Comparison of ENCODE assay signal across 18 cellular contexts in the genomic region with DNA sequence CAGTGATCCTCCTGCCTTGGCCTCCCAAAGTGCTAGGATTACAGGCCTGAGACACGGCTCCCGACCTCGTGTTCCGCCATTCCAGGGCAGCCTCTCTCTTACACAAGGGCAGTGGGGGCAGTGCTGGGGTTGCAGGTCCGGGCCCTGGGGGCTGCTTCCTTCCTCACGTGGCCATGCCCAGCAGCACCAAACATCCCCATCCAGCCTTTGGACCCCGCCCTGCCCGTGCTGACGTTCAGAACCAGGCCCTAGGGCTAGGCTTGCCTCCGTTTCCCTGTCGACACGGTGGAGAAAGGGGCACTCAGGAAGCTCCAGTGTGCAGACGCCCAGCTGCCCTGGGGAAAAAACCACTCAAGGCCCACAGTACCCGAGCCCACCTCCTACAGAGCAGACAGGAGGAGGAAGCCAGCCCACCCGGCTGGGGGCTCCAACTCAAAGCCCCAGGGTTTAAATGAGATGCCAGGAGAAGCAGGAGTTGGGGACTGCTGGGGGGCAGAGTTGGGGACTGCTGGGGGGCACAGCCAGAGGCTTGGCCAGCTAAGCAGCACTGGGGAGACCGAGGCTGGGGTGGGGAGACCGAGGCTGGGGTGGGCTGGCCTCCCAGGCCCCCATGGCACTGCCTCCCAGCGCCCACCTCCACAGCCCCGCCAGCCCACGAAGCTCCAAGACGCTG. TPM values are rescaled to one million over a fixed set of nuclear protein-coding genes. Genes with fewer than 3 reads are reported as not detected.
DNase-seq lines count a peak whose midpoint lies in the region; ATAC-seq, FAIRE-seq and TF ChIP-seq lines count a peak whose summit lies in the region.
"Had no signal": no experiment of that assay in that cellular context is flagged by ENCODE, and none has a peak within 500 bp of the region (broad histone marks: within the 10 kb centered on the region; RNA-seq: fewer than 3 reads in every experiment).

No MANE protein-coding gene starts in this region.

- H3K27me3 ChIP-seq in upper lobe of right lung = no peaks in the 10 kb centered on the region
- H3K27me3 ChIP-seq: esophagus muscularis mucosa, vagina had no signal

- H3K4me1 Mint-ChIP-seq in activated naive CD8-positive, alpha-beta T cell treated with anti-CD3 and anti-CD28 coated beads, Interleukin-2, amount 10 ng/mL, durations not matched to agents 7 days and 5 days = peaks cover 2% of the 10 kb centered on the region
- peaks cover 42% of the 10 kb centered on the region for H3K4me1 Mint-ChIP-seq in activated naive CD8-positive, alpha-beta T cell treated with anti-CD3 and anti-CD28 coated beads, Interleukin-2, amount 50 U/mL, for 24 hours

- ATAC-seq in activated naive CD8-positive, alpha-beta T cell treated with anti-CD3 and anti-CD28 coated beads, Interleukin-2, amount 10 ng/mL, durations not matched to agents 7 days and 5 days (ENCODE audit: low read depth) = no peak
- ATAC-seq in activated naive CD8-positive, alpha-beta T cell treated with anti-CD3 and anti-CD28 coated beads, Interleukin-2, amount 50 U/mL, for 24 hours = no peak
- no peak for ATAC-seq in mucosa of descending colon
- ATAC-seq in upper lobe of right lung = no peak
- ATAC-seq: PC-3, SK-N-SH treated with all-trans-retinoic acid at 6 μM for 48 hours had no signal

- intact Hi-C loops in mucosa of descending colon (cut with DNase I, micrococcal nuclease) = no loop called here
- intact Hi-C loops in upper lobe of right lung (cut with DNase I) = no loop called here

- H3K27ac Mint-ChIP-seq in activated naive CD8-positive, alpha-beta T cell treated with anti-CD3 and anti-CD28 coated beads, Interleukin-2, amount 10 ng/mL, durations not matched to agents 7 days and 5 days = no peak overlapping the region
- H3K27ac Mint-ChIP-seq in activated naive CD8-positive, alpha-beta T cell treated with anti-CD3 and anti-CD28 coated beads, Interleukin-2, amount 50 U/mL, for 24 hours = no peak overlapping the region

- H3K9me3 Mint-ChIP-seq in activated naive CD8-positive, alpha-beta T cell treated with anti-CD3 and anti-CD28 coated beads, Interleukin-2, amount 10 ng/mL, durations not matched to agents 7 days and 5 days = no peaks in the 10 kb centered on the region
- H3K9me3 Mint-ChIP-seq in activated naive CD8-positive, alpha-beta T cell treated with anti-CD3 and anti-CD28 coated beads, Interleukin-2, amount 50 U/mL, for 24 hours = no peaks in the 10 kb centered on the region
- H3K9me3 Mint-ChIP-seq: CD8-positive, alpha-beta memory T cell had no signal

- H3K4me3 ChIP-seq in mucosa of descending colon (no peak overlapping the region), upper lobe of right lung (no peak overlapping the region)
- H3K4me3 ChIP-seq: esophagus muscularis mucosa, vagina had no signal

- no peak overlapping the region for H3K4me3 Mint-ChIP-seq in activated naive CD8-positive, alpha-beta T cell treated with anti-CD3 and anti-CD28 coated beads, Interleukin-2, amount 10 ng/mL, durations not matched to agents 7 days and 5 days
- no peak overlapping the region for H3K4me3 Mint-ChIP-seq in activated naive CD8-positive, alpha-beta T cell treated with anti-CD3 and anti-CD28 coated beads, Interleukin-2, amount 50 U/mL, for 24 hours

- H3K36me3 ChIP-seq in mucosa of descending colon (ENCODE audit: low read depth) = no peaks in the 10 kb centered on the region
- H3K36me3 ChIP-seq in upper lobe of right lung = no peaks in the 10 kb centered on the region
- H3K36me3 ChIP-seq: vagina had no signal

- H3K9me3 ChIP-seq in mucosa of descending colon (no peaks in the 10 kb centered on the region), upper lobe of right lung (no peaks in the 10 kb centered on the region)
- H3K9me3 ChIP-seq: esophagus muscularis mucosa, vagina had no signal

- peak; percentile 22 for DNase-seq in activated naive CD8-positive, alpha-beta T cell treated with anti-CD3 and anti-CD28 coated beads, Interleukin-2, amount 10 ng/mL, durations not matched to agents 7 days and 5 days
- DNase-seq in activated naive CD8-positive, alpha-beta T cell treated with anti-CD3 and anti-CD28 coated beads, Interleukin-2, amount 50 U/mL, for 24 hours = no peak
- peak; percentile 0 for DNase-seq in effector CD4-positive, alpha-beta T cell
- peak; percentile 2 to 49 (median 40) for DNase-seq in mucosa of descending colon
- DNase-seq in upper lobe of right lung = peak; percentile 48
- DNase-seq in NCI-H1436 (lab: John Stamatoyannopoulos, UW) = no peak
- DNase-seq in DMS53 treated with DMSO at 0.1 percent for 48 hours (lab: John Stamatoyannopoulos, UW; ENCODE audit: unreplicated experiment) = no peak
- no peak for DNase-seq in D721Med (ENCODE audit: insufficient read length, low spot score)
- DNase-seq: activated naive CD4-positive, alpha-beta T cell; IMR-90; NCI-H526 treated with DMSO at 0.1 percent for 48 hours; PC-3; small intestine; stimulated activated naive CD4-positive, alpha-beta T cell had no signal

- no peaks in the 10 kb centered on the region for H3K27me3 Mint-ChIP-seq in activated naive CD8-positive, alpha-beta T cell treated with anti-CD3 and anti-CD28 coated beads, Interleukin-2, amount 10 ng/mL, durations not matched to agents 7 days and 5 days
- no peaks in the 10 kb centered on the region for H3K27me3 Mint-ChIP-seq in activated naive CD8-positive, alpha-beta T cell treated with anti-CD3 and anti-CD28 coated beads, Interleukin-2, amount 50 U/mL, for 24 hours
- H3K27me3 Mint-ChIP-seq: CD8-positive, alpha-beta memory T cell had no signal

- H3K27ac ChIP-seq in upper lobe of right lung = no peak overlapping the region
- H3K27ac ChIP-seq: esophagus muscularis mucosa, vagina had no signal

- TF ChIP-seq CTCF in mucosa of descending colon (IDR thresholded peaks at IDR 0.05) (no peak), upper lobe of right lung (IDR thresholded peaks at IDR 0.05) (no peak), D721Med (IDR thresholded peaks at IDR 0.05; ENCODE audit: insufficient read depth, missing control alignments) (no peak)

- peaks cover 2% of the 10 kb centered on the region for H3K36me3 Mint-ChIP-seq in activated naive CD8-positive, alpha-beta T cell treated with anti-CD3 and anti-CD28 coated beads, Interleukin-2, amount 10 ng/mL, durations not matched to agents 7 days and 5 days
- H3K36me3 Mint-ChIP-seq in activated naive CD8-positive, alpha-beta T cell treated with anti-CD3 and anti-CD28 coated beads, Interleukin-2, amount 50 U/mL, for 24 hours (ENCODE audit: low read depth) = peaks cover 6% of the 10 kb centered on the region

- FAIRE-seq in D721Med (lab: Jason Lieb, UNC) = no peak
- FAIRE-seq: small intestine had no signal

- H3K4me1 ChIP-seq in mucosa of descending colon (ENCODE audit: low read depth) = peaks cover 60% of the 10 kb centered on the region
- peaks cover 7% of the 10 kb centered on the region for H3K4me1 ChIP-seq in upper lobe of right lung

- POLR2A ChIA-PET in activated naive CD8-positive, alpha-beta T cell treated with anti-CD3 and anti-CD28 coated beads, Interleukin-2, amount 10 ng/mL, durations not matched to agents 7 days and 5 days (lab: Charles Lee) = no interaction called here

RNA-seq across cellular contexts. Expression of gene ADAP1, which starts 35.9 kb away (rescaled TPM):
- 10 to 100 TPM; 25.0 to 29.8 TPM for total RNA-seq in activated naive CD8-positive, alpha-beta T cell treated with anti-CD3 and anti-CD28 coated beads, Interleukin-2, amount 10 ng/mL, durations not matched to agents 7 days and 5 days
- total RNA-seq in mucosa of descending colon = 100 to 1,000 TPM in 1 of 3 donors, 10 to 100 TPM in 2; 80.7 to 153 (median 98.8) TPM
- total RNA-seq in upper lobe of right lung = 30.7 TPM

RNA-seq across cellular contexts. Expression of gene GET4, which starts 42.2 kb away (rescaled TPM):
- total RNA-seq in activated naive CD8-positive, alpha-beta T cell treated with anti-CD3 and anti-CD28 coated beads, Interleukin-2, amount 10 ng/mL, durations not matched to agents 7 days and 5 days = 10 to 100 TPM; 44.1 to 44.7 TPM
- 10 to 100 TPM; 36.9 to 48.8 (median 48.2) TPM for total RNA-seq in mucosa of descending colon
- 35.1 TPM for total RNA-seq in upper lobe of right lung

RNA-seq across cellular contexts. Expression of gene COX19, which starts 56.8 kb away (rescaled TPM):
- 10 to 100 TPM; 26.2 to 29.3 TPM for total RNA-seq in activated naive CD8-positive, alpha-beta T cell treated with anti-CD3 and anti-CD28 coated beads, Interleukin-2, amount 10 ng/mL, durations not matched to agents 7 days and 5 days
- 10 to 100 TPM; 14.9 to 20.9 (median 15.8) TPM for total RNA-seq in mucosa of descending colon
- total RNA-seq in upper lobe of right lung = 9.4 TPM

Comparison
In these comparisons a context has a peak if more than half of its experiments do, and no peak if none do; other contexts are left out.
1. DNase-seq: peak in activated naive CD8-positive, alpha-beta T cell treated with anti-CD3 and anti-CD28 coated beads, Interleukin-2, amount 10 ng/mL, durations not matched to agents 7 days and 5 days (single experiment), effector CD4-positive, alpha-beta T cell (single experiment), mucosa of descending colon (3 of 3) and upper lobe of right lung (single experiment); none in activated naive CD8-positive, alpha-beta T cell treated with anti-CD3 and anti-CD28 coated beads, Interleukin-2, amount 50 U/mL, for 24 hours (single experiment), NCI-H1436 (single experiment), DMS53 treated with DMSO at 0.1 percent for 48 hours (single experiment) and D721Med (single experiment).